In genomic region chr4:17812125-17812524, GRCh38 we compare ENCODE assay signal across 9 cellular contexts. TPM values are rescaled to one million over a fixed set of nuclear protein-coding genes. Genes with fewer than 3 reads are reported as not detected.
A peak's percentile ranks its signal among the peaks of the same experiment; 100 is the strongest.
DNase-seq lines count a peak whose midpoint lies in the region; ATAC-seq lines count a peak whose summit lies in the region.
"Had no signal": no experiment of that assay in that cellular context is flagged by ENCODE, and none has a peak within 500 bp of the region (broad histone marks: within the 10 kb centered on the region; RNA-seq: fewer than 3 reads in every experiment).

No MANE protein-coding gene starts in this region.

- H3K4me2 ChIP-seq in trophoblast cell (ENCODE audit: low read length) = peak overlapping the region; percentile 38

- WGBS in trophoblast cell (ENCODE audit: extremely low coverage, insufficient coverage, insufficient read length) = no CpG with 5 or more reads among the region's 3 CpGs

- no peaks in the 10 kb centered on the region for H3K9me3 Mint-ChIP-seq in activated CD4-positive, alpha-beta T cell treated with anti-CD3 and anti-CD28 coated beads, Interleukin-2, amount 10 ng/mL, durations not matched to agents 7 days and 5 days

- peaks cover 12% of the 10 kb centered on the region for H3K79me2 ChIP-seq in trophoblast cell (ENCODE audit: control insufficient read depth, insufficient read depth, low read length, poor library complexity)

- DNase-seq in activated CD4-positive, alpha-beta T cell treated with anti-CD3 and anti-CD28 coated beads, Interleukin-2, amount 10 ng/mL, durations not matched to agents 7 days and 5 days = no peak
- DNase-seq in activated CD4-positive, alpha-beta T cell treated with anti-CD3 and anti-CD28 coated beads for 48 hours = no peak
- DNase-seq in NT2/D1 (ENCODE audit: low read depth, low spot score) (no peak), trophoblast cell (no peak), cerebellum (ENCODE audit: low spot score) (no peak), SHP77 treated with DMSO at 0.1 percent for 48 hours (lab: John Stamatoyannopoulos, UW) (no peak)

- H2BK12ac ChIP-seq in trophoblast cell (ENCODE audit: low read length) = no peak overlapping the region

- no peak overlapping the region for H2BK5ac ChIP-seq in trophoblast cell (ENCODE audit: low read depth, low read length, poor library complexity)

- H3K27ac ChIP-seq in duodenal mucosa (ENCODE audit: low read depth, low read length) = no peak overlapping the region
- no peak overlapping the region for H3K27ac ChIP-seq in trophoblast cell (ENCODE audit: low read depth, low read length)

- H3K27ac Mint-ChIP-seq in activated CD4-positive, alpha-beta T cell treated with anti-CD3 and anti-CD28 coated beads, Interleukin-2, amount 10 ng/mL, durations not matched to agents 7 days and 5 days = peak overlapping the region; percentile 98

- peaks cover 46% of the 10 kb centered on the region for H3K4me1 Mint-ChIP-seq in activated CD4-positive, alpha-beta T cell treated with anti-CD3 and anti-CD28 coated beads, Interleukin-2, amount 10 ng/mL, durations not matched to agents 7 days and 5 days

- no peak overlapping the region for H2BK120ac ChIP-seq in trophoblast cell (ENCODE audit: insufficient read depth, low read length, poor library complexity)

- CTCF ChIA-PET in activated CD4-positive, alpha-beta T cell treated with anti-CD3 and anti-CD28 coated beads, Interleukin-2, amount 10 ng/mL, durations not matched to agents 7 days and 5 days (lab: Charles Lee) = interaction anchor here (0.6 kb wide), 1 partner anchor 644 kb away, joined by 3 read pairs; no protein-coding TSS in a partner anchor

- no peak overlapping the region for H4K12ac ChIP-seq in trophoblast cell (ENCODE audit: low read depth, low read length)

- no peak overlapping the region for H3K18ac ChIP-seq in trophoblast cell (ENCODE audit: low read length)

- no peak overlapping the region for H4K91ac ChIP-seq in trophoblast cell (ENCODE audit: low read depth, low read length)

- POLR2A ChIA-PET in activated CD4-positive, alpha-beta T cell treated with anti-CD3 and anti-CD28 coated beads, Interleukin-2, amount 10 ng/mL, durations not matched to agents 7 days and 5 days (lab: Charles Lee) = no interaction called here

- H3K79me1 ChIP-seq in trophoblast cell (ENCODE audit: low read length) = peaks cover 8% of the 10 kb centered on the region

- H3K36me3 ChIP-seq in NT2/D1 (ENCODE audit: insufficient read depth, insufficient read length, low read length) = peaks cover 79% of the 10 kb centered on the region
- no peaks in the 10 kb centered on the region for H3K36me3 ChIP-seq in duodenal mucosa (ENCODE audit: control insufficient read depth in 1 of 2, insufficient read depth in 2 of 2, low read length in 2 of 2)
- peaks cover 7 to 10% of the 10 kb centered on the region in 2 experiments for H3K36me3 ChIP-seq in trophoblast cell (ENCODE audit: control insufficient read depth in 1 of 2, insufficient read depth in 2 of 2, low read length in 2 of 2)

- no peak overlapping the region for H4K8ac ChIP-seq in trophoblast cell (ENCODE audit: low read depth, low read length)

- no peak overlapping the region for H3K14ac ChIP-seq in trophoblast cell (ENCODE audit: low read length)

- H3K4me3 ChIP-seq in NT2/D1 (ENCODE audit: insufficient read length, low read depth) (peak overlapping the region; percentile 92), duodenal mucosa (ENCODE audit: low read depth in 1 of 2, low read length in 2 of 2) (peak overlapping the region; percentile 78 to 89), trophoblast cell (ENCODE audit: low read depth, low read length) (no peak overlapping the region)

- no peaks in the 10 kb centered on the region for H3K27me3 ChIP-seq in NT2/D1 (ENCODE audit: insufficient read depth, insufficient read length)
- no peaks in the 10 kb centered on the region for H3K27me3 ChIP-seq in duodenal mucosa (ENCODE audit: control insufficient read depth in 1 of 2, insufficient read depth in 2 of 2, low read length in 2 of 2)
- H3K27me3 ChIP-seq in trophoblast cell (ENCODE audit: insufficient read depth, low read length) = no peaks in the 10 kb centered on the region

- H3K27me3 Mint-ChIP-seq in activated CD4-positive, alpha-beta T cell treated with anti-CD3 and anti-CD28 coated beads, Interleukin-2, amount 10 ng/mL, durations not matched to agents 7 days and 5 days = no peaks in the 10 kb centered on the region

- H3K23ac ChIP-seq in trophoblast cell (ENCODE audit: low read length) = no peak overlapping the region

- H3K4me1 ChIP-seq in NT2/D1 (ENCODE audit: insufficient read depth, insufficient read length) = peaks cover 2% of the 10 kb centered on the region
- H3K4me1 ChIP-seq in duodenal mucosa (ENCODE audit: control insufficient read depth in 1 of 2, insufficient read depth in 2 of 2, low read length in 2 of 2) = peaks cover 26 to 32% of the 10 kb centered on the region in 2 donors
- no peaks in the 10 kb centered on the region for H3K4me1 ChIP-seq in trophoblast cell (ENCODE audit: control insufficient read depth in 1 of 2, insufficient read depth in 2 of 2, low read length in 2 of 2)

- ATAC-seq in HG02588 (IDR thresholded peaks at IDR 0.05; ENCODE audit: unreplicated experiment) = no peak

- H3K9me3 ChIP-seq in NT2/D1 (ENCODE audit: insufficient read depth, low read length) (no peaks in the 10 kb centered on the region), duodenal mucosa (ENCODE audit: control insufficient read depth in 1 of 2, low read length in 2 of 2) (no peaks in the 10 kb centered on the region), trophoblast cell (ENCODE audit: insufficient read depth, low read depth, low read length) (no peaks in the 10 kb centered on the region)

- peaks cover 68% of the 10 kb centered on the region for H3K36me3 Mint-ChIP-seq in activated CD4-positive, alpha-beta T cell treated with anti-CD3 and anti-CD28 coated beads, Interleukin-2, amount 10 ng/mL, durations not matched to agents 7 days and 5 days (ENCODE audit: low read depth)

- no peak overlapping the region for H2AFZ ChIP-seq in trophoblast cell (ENCODE audit: insufficient read depth, low read length, poor library complexity)

- H3K4me3 Mint-ChIP-seq in activated CD4-positive, alpha-beta T cell treated with anti-CD3 and anti-CD28 coated beads, Interleukin-2, amount 10 ng/mL, durations not matched to agents 7 days and 5 days = peak overlapping the region; percentile 92

- H3K4ac ChIP-seq in trophoblast cell (ENCODE audit: low read depth, low read length) = no peak overlapping the region

- H3K9ac ChIP-seq in NT2/D1 (ENCODE audit: insufficient read length, low read depth) = peak overlapping the region; percentile 95
- no peak overlapping the region for H3K9ac ChIP-seq in duodenal mucosa (ENCODE audit: low read depth in 1 of 2, low read length in 2 of 2)
- H3K9ac ChIP-seq in trophoblast cell (ENCODE audit: low read length) = no peak overlapping the region

- H2AK5ac ChIP-seq in trophoblast cell (ENCODE audit: low read length) = no peak overlapping the region

RNA-seq across cellular contexts. Expression of gene NCAPG, which starts 1.3 kb away (rescaled TPM):
- total RNA-seq in activated CD4-positive, alpha-beta T cell treated with anti-CD3 and anti-CD28 coated beads, Interleukin-2, amount 10 ng/mL, durations not matched to agents 7 days and 5 days = 100 to 1,000 TPM in 1 of 2 experiments, 10 to 100 TPM in 1; 93.8 to 102 TPM
- 25.2 and 27.9 TPM in 2 replicates for polyA plus RNA-seq in trophoblast cell (2013)
- total RNA-seq in cerebellum = 41.3 TPM

RNA-seq across cellular contexts. Expression of gene DCAF16, which starts 1.6 kb away (rescaled TPM):
- 10 to 100 TPM; 50.9 to 53.6 TPM for total RNA-seq in activated CD4-positive, alpha-beta T cell treated with anti-CD3 and anti-CD28 coated beads, Interleukin-2, amount 10 ng/mL, durations not matched to agents 7 days and 5 days
- 18.9 and 19.1 TPM in 2 replicates for polyA plus RNA-seq in trophoblast cell (2013)
- 49.4 TPM for total RNA-seq in cerebellum

RNA-seq across cellular contexts. Expression of gene FAM184B, which starts 30.7 kb away (rescaled TPM):
- total RNA-seq in activated CD4-positive, alpha-beta T cell treated with anti-CD3 and anti-CD28 coated beads, Interleukin-2, amount 10 ng/mL, durations not matched to agents 7 days and 5 days = not detected
- polyA plus RNA-seq in trophoblast cell (2013) = 0.06 and 0.07 TPM in 2 replicates
- total RNA-seq in cerebellum = 2.3 TPM
- total RNA-seq: dermis blood vessel endothelial cell had no signal
